1 cellular context compared by ENCODE assay signal in genomic region chr7:66152538-66153191, GRCh38.
TF ChIP-seq lines count a peak whose summit lies in the region.

No MANE protein-coding gene starts in this region.

TF ChIP-seq in IMR-90, 13 proteins besides CTCF, POLR2A, EP300 and RAD21:
- TF ChIP-seq, protein P1, sequence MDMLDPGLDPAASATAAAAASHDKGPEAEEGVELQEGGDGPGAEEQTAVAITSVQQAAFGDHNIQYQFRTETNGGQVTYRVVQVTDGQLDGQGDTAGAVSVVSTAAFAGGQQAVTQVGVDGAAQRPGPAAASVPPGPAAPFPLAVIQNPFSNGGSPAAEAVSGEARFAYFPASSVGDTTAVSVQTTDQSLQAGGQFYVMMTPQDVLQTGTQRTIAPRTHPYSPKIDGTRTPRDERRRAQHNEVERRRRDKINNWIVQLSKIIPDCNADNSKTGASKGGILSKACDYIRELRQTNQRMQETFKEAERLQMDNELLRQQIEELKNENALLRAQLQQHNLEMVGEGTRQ (IDR thresholded peaks at IDR 0.05; ENCODE audit: low read depth, low read length): no peak
- TF ChIP-seq NFE2L2 (IDR thresholded peaks at IDR 0.05; ENCODE audit: low read depth, low read length) (no peak), CHD1 (IDR thresholded peaks at IDR 0.05; ENCODE audit: low read depth, low read length) (no peak), MXI1 (IDR thresholded peaks at IDR 0.05; ENCODE audit: borderline replicate concordance, low read depth, low read length) (no peak), RCOR1 (IDR thresholded peaks at IDR 0.05; ENCODE audit: insufficient replicate concordance, low read length) (no peak), RFX5 (IDR thresholded peaks at IDR 0.05; ENCODE audit: low read depth, low read length) (no peak), CEBPB (IDR thresholded peaks at IDR 0.05; ENCODE audit: low read depth, low read length) (no peak), BHLHE40 (IDR thresholded peaks at IDR 0.05; ENCODE audit: low read depth, low read length) (no peak)
- TF ChIP-seq, protein P2, sequence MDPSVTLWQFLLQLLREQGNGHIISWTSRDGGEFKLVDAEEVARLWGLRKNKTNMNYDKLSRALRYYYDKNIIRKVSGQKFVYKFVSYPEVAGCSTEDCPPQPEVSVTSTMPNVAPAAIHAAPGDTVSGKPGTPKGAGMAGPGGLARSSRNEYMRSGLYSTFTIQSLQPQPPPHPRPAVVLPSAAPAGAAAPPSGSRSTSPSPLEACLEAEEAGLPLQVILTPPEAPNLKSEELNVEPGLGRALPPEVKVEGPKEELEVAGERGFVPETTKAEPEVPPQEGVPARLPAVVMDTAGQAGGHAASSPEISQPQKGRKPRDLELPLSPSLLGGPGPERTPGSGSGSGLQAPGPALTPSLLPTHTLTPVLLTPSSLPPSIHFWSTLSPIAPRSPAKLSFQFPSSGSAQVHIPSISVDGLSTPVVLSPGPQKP (IDR thresholded peaks at IDR 0.05; ENCODE audit: borderline replicate concordance, low read depth, low read length): no peak
TF ChIP-seq in IMR-90: peak in this region for 0.
